1 cellular context compared by ENCODE assay signal in the genomic region with DNA sequence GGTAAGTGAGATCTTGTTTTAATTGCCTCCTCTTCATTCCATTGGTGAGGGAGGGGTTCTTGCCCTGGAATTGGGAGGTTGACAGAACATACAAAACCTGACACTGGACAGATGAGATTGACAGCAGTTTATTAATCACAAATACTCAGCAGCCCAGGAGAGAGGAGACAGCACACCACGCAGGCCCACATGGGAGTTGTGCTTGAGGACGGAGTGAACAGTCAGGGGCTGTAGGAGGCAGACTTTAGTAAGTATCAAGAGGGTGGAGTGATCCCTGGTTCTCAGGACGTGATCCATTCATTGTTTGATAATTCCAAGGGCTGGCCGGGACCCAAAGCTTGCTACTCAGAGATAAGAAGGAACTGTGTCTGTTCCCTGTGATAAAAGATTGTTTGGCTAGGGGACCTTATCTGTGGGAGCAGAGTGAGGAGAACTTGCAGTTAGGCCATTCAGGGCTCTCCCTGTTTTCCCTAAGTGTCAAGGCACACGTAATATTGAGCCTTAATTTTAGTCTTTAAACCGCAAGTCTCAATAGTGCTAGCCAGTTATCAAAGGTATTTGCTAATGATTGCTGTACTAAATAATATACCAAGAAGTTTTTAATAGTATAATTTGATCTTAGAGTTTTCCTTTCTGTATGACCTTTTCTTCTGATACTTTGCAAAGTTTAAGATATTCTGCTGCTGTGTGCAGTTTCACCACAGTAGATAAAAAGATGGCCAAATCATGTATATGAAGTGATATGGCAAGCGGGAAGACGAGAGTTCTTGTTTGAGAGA.
A peak's percentile ranks its signal among the peaks of the same experiment; 100 is the strongest.
TF ChIP-seq lines count a peak whose summit lies in the region.

No MANE protein-coding gene starts in this region.

TF ChIP-seq in K562, 482 proteins besides CTCF, POLR2A, EP300 and RAD21 (continued from another document and continues in another):
- TF ChIP-seq NCOA6 (IDR thresholded peaks at IDR 0.05) (peak; percentile 58), PCBP1 (IDR thresholded peaks at IDR 0.05; ENCODE audit: low read depth, low read length, poor library complexity, severe bottlenecking) (no peak), ZNF584 (CRISPR knock-in tag; IDR thresholded peaks at IDR 0.05; ENCODE audit: low read depth) (peak; percentile 99), HDAC2 (IDR thresholded peaks at IDR 0.05) (peak; percentile 99), GATAD2B (IDR thresholded peaks at IDR 0.05; ENCODE audit: borderline replicate concordance) (peak; percentile 100), RBM17 (IDR thresholded peaks at IDR 0.05; ENCODE audit: borderline replicate concordance, low read depth, low read length) (no peak), PHTF2 (CRISPR knock-in tag; IDR thresholded peaks at IDR 0.05) (no peak), SMC3 (conservative IDR thresholded peaks at IDR 0.05; ENCODE audit: insufficient read depth, low read depth, low read length) (no peak), MEF2D (tag; conservative IDR thresholded peaks at IDR 0.05; ENCODE audit: low read depth) (peak; percentile 95), NR2F6 (CRISPR knock-in tag; IDR thresholded peaks at IDR 0.05) (0 out of 2 replicates have a peak, but pooled peaks have one; percentile 62), ZNF444 (CRISPR knock-in tag; IDR thresholded peaks at IDR 0.05) (no peak), ZNF766 (CRISPR knock-in tag; conservative IDR thresholded peaks at IDR 0.05) (peak; percentile 98), ZNF184 (CRISPR knock-in tag; IDR thresholded peaks at IDR 0.05) (no peak), ZC3H11A (IDR thresholded peaks at IDR 0.05; ENCODE audit: low read depth, low read length) (peak; percentile 89), ZNF197 (CRISPR knock-in tag; IDR thresholded peaks at IDR 0.05; ENCODE audit: low read depth) (peak; percentile 99), TFAM (CRISPR knock-in tag; conservative IDR thresholded peaks at IDR 0.05) (no peak), DPF2 (IDR thresholded peaks at IDR 0.05) (peak; percentile 100), SLC30A9 (CRISPR knock-in tag; IDR thresholded peaks at IDR 0.05) (no peak), ESRRA (IDR thresholded peaks at IDR 0.05; ENCODE audit: borderline replicate concordance, low read depth) (peak; percentile 93), POLR2AphosphoS5 (IDR thresholded peaks at IDR 0.05; ENCODE audit: control insufficient read depth, insufficient read depth, low read depth, low read length) (peak; percentile 100), NELFE (IDR thresholded peaks at IDR 0.05; ENCODE audit: insufficient read depth, insufficient read length) (no peak), PHF21A (IDR thresholded peaks at IDR 0.05; ENCODE audit: borderline replicate concordance, low read depth) (peak; percentile 93), SRSF3 (IDR thresholded peaks at IDR 0.05; ENCODE audit: insufficient read depth, low read length) (no peak), JUN (IDR thresholded peaks at IDR 0.05; ENCODE audit: borderline replicate concordance, low read depth, low read length) (peak; percentile 89), JUN (CRISPR knock-in tag; IDR thresholded peaks at IDR 0.05; ENCODE audit: borderline replicate concordance) (peak; percentile 42; the same call in 1 of the 2 replicates), TRIM28 (IDR thresholded peaks at IDR 0.05) (peak; percentile 86), NONO (IDR thresholded peaks at IDR 0.05; ENCODE audit: low read depth in 2 of 2, low read length in 1 of 2) (peak in 1 of 2 experiments; percentile 96; a peak in 2 of 4 replicates), RBM14 (IDR thresholded peaks at IDR 0.05; ENCODE audit: borderline replicate concordance, insufficient read depth, low read depth, low read length) (no peak), ZNF124 (CRISPR knock-in tag; IDR thresholded peaks at IDR 0.05) (no peak), ZZZ3 (IDR thresholded peaks at IDR 0.05) (0 out of 2 replicates have a peak, but pooled peaks have one; percentile 15), TEAD1 (CRISPR knock-in tag; IDR thresholded peaks at IDR 0.05) (peak; percentile 76 to 94), CBX3 (IDR thresholded peaks at IDR 0.05; ENCODE audit: borderline replicate concordance in 1 of 2, low read length in 2 of 2) (peak in 1 of 2 experiments; percentile 93; a peak in 2 of 3 replicates)
- TF ChIP-seq, protein P1, sequence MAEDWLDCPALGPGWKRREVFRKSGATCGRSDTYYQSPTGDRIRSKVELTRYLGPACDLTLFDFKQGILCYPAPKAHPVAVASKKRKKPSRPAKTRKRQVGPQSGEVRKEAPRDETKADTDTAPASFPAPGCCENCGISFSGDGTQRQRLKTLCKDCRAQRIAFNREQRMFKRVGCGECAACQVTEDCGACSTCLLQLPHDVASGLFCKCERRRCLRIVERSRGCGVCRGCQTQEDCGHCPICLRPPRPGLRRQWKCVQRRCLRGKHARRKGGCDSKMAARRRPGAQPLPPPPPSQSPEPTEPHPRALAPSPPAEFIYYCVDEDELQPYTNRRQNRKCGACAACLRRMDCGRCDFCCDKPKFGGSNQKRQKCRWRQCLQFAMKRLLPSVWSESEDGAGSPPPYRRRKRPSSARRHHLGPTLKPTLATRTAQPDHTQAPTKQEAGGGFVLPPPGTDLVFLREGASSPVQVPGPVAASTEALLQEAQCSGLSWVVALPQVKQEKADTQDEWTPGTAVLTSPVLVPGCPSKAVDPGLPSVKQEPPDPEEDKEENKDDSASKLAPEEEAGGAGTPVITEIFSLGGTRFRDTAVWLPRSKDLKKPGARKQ (CRISPR knock-in tag; IDR thresholded peaks at IDR 0.05), result no peak; the same call in 1 of the 2 replicates
- TF ChIP-seq, protein P2, sequence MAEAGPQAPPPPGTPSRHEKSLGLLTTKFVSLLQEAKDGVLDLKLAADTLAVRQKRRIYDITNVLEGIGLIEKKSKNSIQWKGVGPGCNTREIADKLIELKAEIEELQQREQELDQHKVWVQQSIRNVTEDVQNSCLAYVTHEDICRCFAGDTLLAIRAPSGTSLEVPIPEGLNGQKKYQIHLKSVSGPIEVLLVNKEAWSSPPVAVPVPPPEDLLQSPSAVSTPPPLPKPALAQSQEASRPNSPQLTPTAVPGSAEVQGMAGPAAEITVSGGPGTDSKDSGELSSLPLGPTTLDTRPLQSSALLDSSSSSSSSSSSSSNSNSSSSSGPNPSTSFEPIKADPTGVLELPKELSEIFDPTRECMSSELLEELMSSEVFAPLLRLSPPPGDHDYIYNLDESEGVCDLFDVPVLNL (CRISPR knock-in tag; IDR thresholded peaks at IDR 0.05; ENCODE audit: low read depth), result no peak
- TF ChIP-seq, protein P3, sequence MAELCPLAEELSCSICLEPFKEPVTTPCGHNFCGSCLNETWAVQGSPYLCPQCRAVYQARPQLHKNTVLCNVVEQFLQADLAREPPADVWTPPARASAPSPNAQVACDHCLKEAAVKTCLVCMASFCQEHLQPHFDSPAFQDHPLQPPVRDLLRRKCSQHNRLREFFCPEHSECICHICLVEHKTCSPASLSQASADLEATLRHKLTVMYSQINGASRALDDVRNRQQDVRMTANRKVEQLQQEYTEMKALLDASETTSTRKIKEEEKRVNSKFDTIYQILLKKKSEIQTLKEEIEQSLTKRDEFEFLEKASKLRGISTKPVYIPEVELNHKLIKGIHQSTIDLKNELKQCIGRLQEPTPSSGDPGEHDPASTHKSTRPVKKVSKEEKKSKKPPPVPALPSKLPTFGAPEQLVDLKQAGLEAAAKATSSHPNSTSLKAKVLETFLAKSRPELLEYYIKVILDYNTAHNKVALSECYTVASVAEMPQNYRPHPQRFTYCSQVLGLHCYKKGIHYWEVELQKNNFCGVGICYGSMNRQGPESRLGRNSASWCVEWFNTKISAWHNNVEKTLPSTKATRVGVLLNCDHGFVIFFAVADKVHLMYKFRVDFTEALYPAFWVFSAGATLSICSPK (IDR thresholded peaks at IDR 0.05; ENCODE audit: borderline replicate concordance), result no peak
- TF ChIP-seq, protein P4, sequence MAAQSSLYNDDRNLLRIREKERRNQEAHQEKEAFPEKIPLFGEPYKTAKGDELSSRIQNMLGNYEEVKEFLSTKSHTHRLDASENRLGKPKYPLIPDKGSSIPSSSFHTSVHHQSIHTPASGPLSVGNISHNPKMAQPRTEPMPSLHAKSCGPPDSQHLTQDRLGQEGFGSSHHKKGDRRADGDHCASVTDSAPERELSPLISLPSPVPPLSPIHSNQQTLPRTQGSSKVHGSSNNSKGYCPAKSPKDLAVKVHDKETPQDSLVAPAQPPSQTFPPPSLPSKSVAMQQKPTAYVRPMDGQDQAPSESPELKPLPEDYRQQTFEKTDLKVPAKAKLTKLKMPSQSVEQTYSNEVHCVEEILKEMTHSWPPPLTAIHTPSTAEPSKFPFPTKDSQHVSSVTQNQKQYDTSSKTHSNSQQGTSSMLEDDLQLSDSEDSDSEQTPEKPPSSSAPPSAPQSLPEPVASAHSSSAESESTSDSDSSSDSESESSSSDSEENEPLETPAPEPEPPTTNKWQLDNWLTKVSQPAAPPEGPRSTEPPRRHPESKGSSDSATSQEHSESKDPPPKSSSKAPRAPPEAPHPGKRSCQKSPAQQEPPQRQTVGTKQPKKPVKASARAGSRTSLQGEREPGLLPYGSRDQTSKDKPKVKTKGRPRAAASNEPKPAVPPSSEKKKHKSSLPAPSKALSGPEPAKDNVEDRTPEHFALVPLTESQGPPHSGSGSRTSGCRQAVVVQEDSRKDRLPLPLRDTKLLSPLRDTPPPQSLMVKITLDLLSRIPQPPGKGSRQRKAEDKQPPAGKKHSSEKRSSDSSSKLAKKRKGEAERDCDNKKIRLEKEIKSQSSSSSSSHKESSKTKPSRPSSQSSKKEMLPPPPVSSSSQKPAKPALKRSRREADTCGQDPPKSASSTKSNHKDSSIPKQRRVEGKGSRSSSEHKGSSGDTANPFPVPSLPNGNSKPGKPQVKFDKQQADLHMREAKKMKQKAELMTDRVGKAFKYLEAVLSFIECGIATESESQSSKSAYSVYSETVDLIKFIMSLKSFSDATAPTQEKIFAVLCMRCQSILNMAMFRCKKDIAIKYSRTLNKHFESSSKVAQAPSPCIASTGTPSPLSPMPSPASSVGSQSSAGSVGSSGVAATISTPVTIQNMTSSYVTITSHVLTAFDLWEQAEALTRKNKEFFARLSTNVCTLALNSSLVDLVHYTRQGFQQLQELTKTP (IDR thresholded peaks at IDR 0.05; ENCODE audit: low read depth in 1 of 2, partially characterized antibody in 2 of 2), result peak in 1 of 2 experiments; percentile 97
- TF ChIP-seq, protein P5, sequence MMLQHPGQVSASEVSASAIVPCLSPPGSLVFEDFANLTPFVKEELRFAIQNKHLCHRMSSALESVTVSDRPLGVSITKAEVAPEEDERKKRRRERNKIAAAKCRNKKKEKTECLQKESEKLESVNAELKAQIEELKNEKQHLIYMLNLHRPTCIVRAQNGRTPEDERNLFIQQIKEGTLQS (IDR thresholded peaks at IDR 0.05), result peak; percentile 75; the same call in 1 of the 2 replicates
- TF ChIP-seq, protein P5 (CRISPR knock-in tag; conservative IDR thresholded peaks at IDR 0.05), result peak; percentile 89
- TF ChIP-seq, protein P6, sequence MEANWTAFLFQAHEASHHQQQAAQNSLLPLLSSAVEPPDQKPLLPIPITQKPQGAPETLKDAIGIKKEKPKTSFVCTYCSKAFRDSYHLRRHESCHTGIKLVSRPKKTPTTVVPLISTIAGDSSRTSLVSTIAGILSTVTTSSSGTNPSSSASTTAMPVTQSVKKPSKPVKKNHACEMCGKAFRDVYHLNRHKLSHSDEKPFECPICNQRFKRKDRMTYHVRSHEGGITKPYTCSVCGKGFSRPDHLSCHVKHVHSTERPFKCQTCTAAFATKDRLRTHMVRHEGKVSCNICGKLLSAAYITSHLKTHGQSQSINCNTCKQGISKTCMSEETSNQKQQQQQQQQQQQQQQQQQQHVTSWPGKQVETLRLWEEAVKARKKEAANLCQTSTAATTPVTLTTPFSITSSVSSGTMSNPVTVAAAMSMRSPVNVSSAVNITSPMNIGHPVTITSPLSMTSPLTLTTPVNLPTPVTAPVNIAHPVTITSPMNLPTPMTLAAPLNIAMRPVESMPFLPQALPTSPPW (CRISPR knock-in tag; IDR thresholded peaks at IDR 0.05), result peak; percentile 86
- TF ChIP-seq, protein P7, sequence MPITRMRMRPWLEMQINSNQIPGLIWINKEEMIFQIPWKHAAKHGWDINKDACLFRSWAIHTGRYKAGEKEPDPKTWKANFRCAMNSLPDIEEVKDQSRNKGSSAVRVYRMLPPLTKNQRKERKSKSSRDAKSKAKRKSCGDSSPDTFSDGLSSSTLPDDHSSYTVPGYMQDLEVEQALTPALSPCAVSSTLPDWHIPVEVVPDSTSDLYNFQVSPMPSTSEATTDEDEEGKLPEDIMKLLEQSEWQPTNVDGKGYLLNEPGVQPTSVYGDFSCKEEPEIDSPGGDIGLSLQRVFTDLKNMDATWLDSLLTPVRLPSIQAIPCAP (CRISPR knock-in tag; IDR thresholded peaks at IDR 0.05; ENCODE audit: borderline replicate concordance), result no peak
- TF ChIP-seq, protein P8, sequence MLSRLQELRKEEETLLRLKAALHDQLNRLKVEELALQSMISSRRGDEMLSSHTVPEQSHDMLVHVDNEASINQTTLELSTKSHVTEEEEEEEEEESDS (CRISPR knock-in tag; IDR thresholded peaks at IDR 0.05), result no peak
- TF ChIP-seq, protein P9, sequence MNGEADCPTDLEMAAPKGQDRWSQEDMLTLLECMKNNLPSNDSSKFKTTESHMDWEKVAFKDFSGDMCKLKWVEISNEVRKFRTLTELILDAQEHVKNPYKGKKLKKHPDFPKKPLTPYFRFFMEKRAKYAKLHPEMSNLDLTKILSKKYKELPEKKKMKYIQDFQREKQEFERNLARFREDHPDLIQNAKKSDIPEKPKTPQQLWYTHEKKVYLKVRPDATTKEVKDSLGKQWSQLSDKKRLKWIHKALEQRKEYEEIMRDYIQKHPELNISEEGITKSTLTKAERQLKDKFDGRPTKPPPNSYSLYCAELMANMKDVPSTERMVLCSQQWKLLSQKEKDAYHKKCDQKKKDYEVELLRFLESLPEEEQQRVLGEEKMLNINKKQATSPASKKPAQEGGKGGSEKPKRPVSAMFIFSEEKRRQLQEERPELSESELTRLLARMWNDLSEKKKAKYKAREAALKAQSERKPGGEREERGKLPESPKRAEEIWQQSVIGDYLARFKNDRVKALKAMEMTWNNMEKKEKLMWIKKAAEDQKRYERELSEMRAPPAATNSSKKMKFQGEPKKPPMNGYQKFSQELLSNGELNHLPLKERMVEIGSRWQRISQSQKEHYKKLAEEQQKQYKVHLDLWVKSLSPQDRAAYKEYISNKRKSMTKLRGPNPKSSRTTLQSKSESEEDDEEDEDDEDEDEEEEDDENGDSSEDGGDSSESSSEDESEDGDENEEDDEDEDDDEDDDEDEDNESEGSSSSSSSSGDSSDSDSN (IDR thresholded peaks at IDR 0.05; ENCODE audit: borderline replicate concordance in 1 of 2, low read depth in 2 of 2, low read length in 2 of 2), result peak in 1 of 2 experiments; percentile 78; a peak in 2 of 4 replicates
- TF ChIP-seq, protein P10, sequence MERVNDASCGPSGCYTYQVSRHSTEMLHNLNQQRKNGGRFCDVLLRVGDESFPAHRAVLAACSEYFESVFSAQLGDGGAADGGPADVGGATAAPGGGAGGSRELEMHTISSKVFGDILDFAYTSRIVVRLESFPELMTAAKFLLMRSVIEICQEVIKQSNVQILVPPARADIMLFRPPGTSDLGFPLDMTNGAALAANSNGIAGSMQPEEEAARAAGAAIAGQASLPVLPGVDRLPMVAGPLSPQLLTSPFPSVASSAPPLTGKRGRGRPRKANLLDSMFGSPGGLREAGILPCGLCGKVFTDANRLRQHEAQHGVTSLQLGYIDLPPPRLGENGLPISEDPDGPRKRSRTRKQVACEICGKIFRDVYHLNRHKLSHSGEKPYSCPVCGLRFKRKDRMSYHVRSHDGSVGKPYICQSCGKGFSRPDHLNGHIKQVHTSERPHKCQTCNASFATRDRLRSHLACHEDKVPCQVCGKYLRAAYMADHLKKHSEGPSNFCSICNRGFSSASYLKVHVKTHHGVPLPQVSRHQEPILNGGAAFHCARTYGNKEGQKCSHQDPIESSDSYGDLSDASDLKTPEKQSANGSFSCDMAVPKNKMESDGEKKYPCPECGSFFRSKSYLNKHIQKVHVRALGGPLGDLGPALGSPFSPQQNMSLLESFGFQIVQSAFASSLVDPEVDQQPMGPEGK (CRISPR knock-in tag; IDR thresholded peaks at IDR 0.05; ENCODE audit: borderline replicate concordance), result no peak
